Comparison of ENCODE assay signal across 1 cellular context in the genomic region with DNA sequence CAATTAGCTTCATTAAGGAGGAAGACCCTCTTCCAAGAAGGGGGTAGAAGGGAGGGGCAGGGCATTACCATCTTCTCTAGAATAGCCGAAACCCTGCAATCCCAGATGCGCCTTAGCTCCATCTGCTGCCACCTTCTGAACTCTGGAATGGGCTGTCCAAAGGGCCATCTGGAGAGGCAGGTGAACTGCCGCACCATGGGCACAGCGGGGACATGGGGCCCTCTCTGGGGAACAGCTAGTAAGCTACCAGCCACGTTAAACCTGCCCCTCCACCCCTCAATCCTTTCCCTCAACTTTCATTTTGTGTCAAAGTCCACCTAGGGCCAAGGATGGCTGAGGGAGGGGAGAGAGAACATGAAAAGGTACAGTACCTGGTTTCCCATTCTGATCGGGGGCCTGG.
TF ChIP-seq lines count a peak whose summit lies in the region.

No MANE protein-coding gene starts in this region.

TF ChIP-seq in WTC11, 78 proteins besides CTCF, POLR2A, EP300 and RAD21 (continued from another document):
- TF ChIP-seq, protein P1, sequence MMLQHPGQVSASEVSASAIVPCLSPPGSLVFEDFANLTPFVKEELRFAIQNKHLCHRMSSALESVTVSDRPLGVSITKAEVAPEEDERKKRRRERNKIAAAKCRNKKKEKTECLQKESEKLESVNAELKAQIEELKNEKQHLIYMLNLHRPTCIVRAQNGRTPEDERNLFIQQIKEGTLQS (CRISPR knock-in tag; conservative IDR thresholded peaks at IDR 0.05) = no peak
- no peak for TF ChIP-seq RORB (CRISPR knock-in tag; IDR thresholded peaks at IDR 0.05)
- TF ChIP-seq ZBTB21 (CRISPR knock-in tag; IDR thresholded peaks at IDR 0.05; ENCODE audit: borderline replicate concordance) = no peak
- TF ChIP-seq, protein P2, sequence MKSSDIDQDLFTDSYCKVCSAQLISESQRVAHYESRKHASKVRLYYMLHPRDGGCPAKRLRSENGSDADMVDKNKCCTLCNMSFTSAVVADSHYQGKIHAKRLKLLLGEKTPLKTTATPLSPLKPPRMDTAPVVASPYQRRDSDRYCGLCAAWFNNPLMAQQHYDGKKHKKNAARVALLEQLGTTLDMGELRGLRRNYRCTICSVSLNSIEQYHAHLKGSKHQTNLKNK (CRISPR knock-in tag; IDR thresholded peaks at IDR 0.05) = no peak
- TF ChIP-seq, protein P3, sequence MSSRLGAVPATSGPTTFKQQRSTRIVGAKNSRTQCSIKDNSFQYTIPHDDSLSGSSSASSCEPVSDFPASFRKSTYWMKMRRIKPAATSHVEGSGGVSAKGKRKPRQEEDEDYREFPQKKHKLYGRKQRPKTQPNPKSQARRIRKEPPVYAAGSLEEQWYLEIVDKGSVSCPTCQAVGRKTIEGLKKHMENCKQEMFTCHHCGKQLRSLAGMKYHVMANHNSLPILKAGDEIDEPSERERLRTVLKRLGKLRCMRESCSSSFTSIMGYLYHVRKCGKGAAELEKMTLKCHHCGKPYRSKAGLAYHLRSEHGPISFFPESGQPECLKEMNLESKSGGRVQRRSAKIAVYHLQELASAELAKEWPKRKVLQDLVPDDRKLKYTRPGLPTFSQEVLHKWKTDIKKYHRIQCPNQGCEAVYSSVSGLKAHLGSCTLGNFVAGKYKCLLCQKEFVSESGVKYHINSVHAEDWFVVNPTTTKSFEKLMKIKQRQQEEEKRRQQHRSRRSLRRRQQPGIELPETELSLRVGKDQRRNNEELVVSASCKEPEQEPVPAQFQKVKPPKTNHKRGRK (CRISPR knock-in tag; IDR thresholded peaks at IDR 0.05; ENCODE audit: borderline replicate concordance) = no peak
TF ChIP-seq in WTC11: peak in this region for 0.
